Comparison of ENCODE assay signal across 8 cellular contexts in genomic region chr5:140239939-140240700, GRCh38.
DNase-seq lines count a peak whose midpoint lies in the region; ATAC-seq and TF ChIP-seq lines count a peak whose summit lies in the region.

No MANE protein-coding gene starts in this region.

- H3K4me1 ChIP-seq in DOHH2 (ENCODE audit: control insufficient read depth, low read length) = peaks cover 7% of the 10 kb centered on the region
- H3K4me1 ChIP-seq in PC-9 (replicated peaks; ENCODE audit: insufficient read depth) = peaks cover 19% of the 10 kb centered on the region
- peaks cover 13 to 16% of the 10 kb centered on the region in 2 donors for H3K4me1 ChIP-seq in neuronal stem cell (ENCODE audit: control insufficient read depth in 2 of 2, insufficient read depth in 1 of 2, low read depth in 1 of 2, low read length in 2 of 2)
- H3K4me1 ChIP-seq in thoracic aorta (ENCODE audit: control insufficient read depth in 1 of 2, low read depth in 2 of 2) = peaks cover 12 to 29% of the 10 kb centered on the region in 2 donors

- no peak overlapping the region for H3K4me3 Mint-ChIP-seq in activated T-helper 1 cell treated with anti-CD3 and anti-CD28 coated beads, Interleukin-12 subunit alpha, Interleukin-12 subunit beta, Interleukin-2, Interleukin-4 antibody, amounts not matched to agents 30 ng/mL and 10 ng/mL and 1 ng/mL, durations not matched to agents 14 hours and 24 hours and 36 hours

- WGBS in neuronal stem cell (ENCODE audit: extremely low coverage in 2 of 2, insufficient read length in 2 of 2, insufficient replicate concordance in 1 of 2), 2 donors = no CpG with 5 or more reads among the region's 11 CpGs

- H3K4me3 ChIP-seq in DOHH2 (ENCODE audit: low read length) (no peak overlapping the region), PC-9 (no peak overlapping the region), neuronal stem cell (ENCODE audit: low read length in 2 of 2) (no peak overlapping the region), thoracic aorta (no peak overlapping the region)

- H3K27ac Mint-ChIP-seq in activated T-helper 1 cell treated with anti-CD3 and anti-CD28 coated beads, Interleukin-12 subunit alpha, Interleukin-12 subunit beta, Interleukin-2, Interleukin-4 antibody, amounts not matched to agents 30 ng/mL and 10 ng/mL and 1 ng/mL, durations not matched to agents 14 hours and 24 hours and 36 hours = no peak overlapping the region

- H3K9me3 ChIP-seq in DOHH2 (ENCODE audit: control insufficient read depth, insufficient read depth, low read length) (no peaks in the 10 kb centered on the region), PC-9 (ENCODE audit: insufficient read depth, low read depth) (no peaks in the 10 kb centered on the region), neuronal stem cell (replicated peaks in 1 of 2; ENCODE audit: control insufficient read depth in 2 of 2, insufficient read depth in 1 of 2, low read depth in 1 of 2, low read length in 2 of 2) (no peaks in the 10 kb centered on the region), thoracic aorta (no peaks in the 10 kb centered on the region)

- H2BK120ac ChIP-seq in neuronal stem cell (ENCODE audit: low read depth, low read length) = no peak overlapping the region

- H3K4ac ChIP-seq in neuronal stem cell (ENCODE audit: low read length) = no peak overlapping the region

- H2AK5ac ChIP-seq in neuronal stem cell (ENCODE audit: low read depth, low read length) = no peak overlapping the region

- no TSS peak for BruUV-seq in PC-9 (replicated peaks; lab: Mats Ljungman, UMichigan)

- TF ChIP-seq CTCF in DOHH2 (IDR thresholded peaks at IDR 0.05; ENCODE audit: low read depth, low read length, poor library complexity, severe bottlenecking) = peak; percentile 80
- TF ChIP-seq CTCF in PC-9 (conservative IDR thresholded peaks at IDR 0.05) = peak; percentile 83
- TF ChIP-seq CTCF in thoracic aorta (IDR thresholded peaks at IDR 0.05) = peak; percentile 68

- H3K9me3 Mint-ChIP-seq in activated T-helper 1 cell treated with anti-CD3 and anti-CD28 coated beads, Interleukin-12 subunit alpha, Interleukin-12 subunit beta, Interleukin-2, Interleukin-4 antibody, amounts not matched to agents 30 ng/mL and 10 ng/mL and 1 ng/mL, durations not matched to agents 14 hours and 24 hours and 36 hours = no peaks in the 10 kb centered on the region

- H3K14ac ChIP-seq in neuronal stem cell (ENCODE audit: low read length) = no peak overlapping the region

- H2AFZ ChIP-seq in PC-9 (no peak overlapping the region), neuronal stem cell (ENCODE audit: low read length) (no peak overlapping the region)

- H4K8ac ChIP-seq in neuronal stem cell (ENCODE audit: low read depth, low read length) = no peak overlapping the region

- no peak overlapping the region for H2BK12ac ChIP-seq in neuronal stem cell (ENCODE audit: low read length)

- H3K27me3 Mint-ChIP-seq in activated T-helper 1 cell treated with anti-CD3 and anti-CD28 coated beads, Interleukin-12 subunit alpha, Interleukin-12 subunit beta, Interleukin-2, Interleukin-4 antibody, amounts not matched to agents 30 ng/mL and 10 ng/mL and 1 ng/mL, durations not matched to agents 14 hours and 24 hours and 36 hours (ENCODE audit: insufficient read depth) = no peaks in the 10 kb centered on the region

- no peak for ATAC-seq in thoracic aorta (ENCODE audit: insufficient number of reproducible peaks, low FRiP score, low read depth)
- no peak for ATAC-seq in GM18873 (IDR thresholded peaks at IDR 0.05; ENCODE audit: low FRiP score, unreplicated experiment)

- H4K91ac ChIP-seq in neuronal stem cell (ENCODE audit: low read depth, low read length, poor library complexity) = no peak overlapping the region

- POLR2A ChIA-PET in HEK293T (lab: Yijun Ruan, JAX) = interaction anchor here (1.4 to 8.4 kb wide), 3 partner anchors 63 to 115 kb away, joined by 3 to 117 read pairs (median 9); partner anchors contain the start of genes HBEGF and PFDN1
- POLR2A ChIA-PET in PC-9 (lab: Charles Lee; ENCODE audit: unreplicated experiment) = interaction anchor here (0.5 kb wide), 1 partner anchor 119 kb away, joined by 7 read pairs; no protein-coding TSS in a partner anchor

- no peak overlapping the region for H3K27ac ChIP-seq in DOHH2 (ENCODE audit: low read depth, low read length)
- no peak overlapping the region for H3K27ac ChIP-seq in PC-9
- H3K27ac ChIP-seq in neuronal stem cell (replicated peaks; ENCODE audit: low read length) = no peak overlapping the region
- no peak overlapping the region for H3K27ac ChIP-seq in thoracic aorta

- no peak overlapping the region for H3K23ac ChIP-seq in neuronal stem cell (ENCODE audit: low read depth, low read length, poor library complexity)

- H3K4me2 ChIP-seq in DOHH2 (ENCODE audit: low read length) (no peak overlapping the region), PC-9 (no peak overlapping the region), neuronal stem cell (ENCODE audit: insufficient read depth, low read length, poor library complexity, severe bottlenecking) (no peak overlapping the region)

- H3K36me3 Mint-ChIP-seq in activated T-helper 1 cell treated with anti-CD3 and anti-CD28 coated beads, Interleukin-12 subunit alpha, Interleukin-12 subunit beta, Interleukin-2, Interleukin-4 antibody, amounts not matched to agents 30 ng/mL and 10 ng/mL and 1 ng/mL, durations not matched to agents 14 hours and 24 hours and 36 hours (ENCODE audit: low read depth) = peaks cover 3% of the 10 kb centered on the region

- no peaks in the 10 kb centered on the region for H3K79me2 ChIP-seq in DOHH2 (ENCODE audit: control insufficient read depth, low read length)
- no peaks in the 10 kb centered on the region for H3K79me2 ChIP-seq in PC-9 (ENCODE audit: low read depth)

- no peaks in the 10 kb centered on the region for H3K79me1 ChIP-seq in neuronal stem cell (ENCODE audit: low read depth, low read length)

- no peak overlapping the region for H3K9ac ChIP-seq in neuronal stem cell (ENCODE audit: low read depth, low read length, poor library complexity)

- H2BK15ac ChIP-seq in neuronal stem cell (ENCODE audit: low read length) = no peak overlapping the region

- H3K27me3 ChIP-seq in DOHH2 (ENCODE audit: control insufficient read depth, low read length) (no peaks in the 10 kb centered on the region), PC-9 (ENCODE audit: insufficient read depth, low read depth) (no peaks in the 10 kb centered on the region), neuronal stem cell (ENCODE audit: control insufficient read depth in 3 of 3, insufficient read depth in 3 of 3, low read depth in 1 of 3, low read length in 3 of 3) (no peaks in the 10 kb centered on the region), thoracic aorta (replicated peaks; ENCODE audit: insufficient read depth) (no peaks in the 10 kb centered on the region)

- H3K4me1 Mint-ChIP-seq in activated T-helper 1 cell treated with anti-CD3 and anti-CD28 coated beads, Interleukin-12 subunit alpha, Interleukin-12 subunit beta, Interleukin-2, Interleukin-4 antibody, amounts not matched to agents 30 ng/mL and 10 ng/mL and 1 ng/mL, durations not matched to agents 14 hours and 24 hours and 36 hours (ENCODE audit: low read depth) = peaks cover 9% of the 10 kb centered on the region

- no peaks in the 10 kb centered on the region for H3K9me2 ChIP-seq in DOHH2 (replicated peaks; ENCODE audit: control insufficient read depth, low read length)
- H3K9me2 ChIP-seq in PC-9 (ENCODE audit: insufficient read depth) = no peaks in the 10 kb centered on the region

- DNase-seq in HEK293T (ENCODE audit: extremely low spot score) (peak; percentile 80), PC-9 (peak in 1 of 2 experiments; percentile 52), fibroblast of the conjunctiva (ENCODE audit: low read depth) (peak; percentile 32), neuronal stem cell (ENCODE audit: low spot score) (no peak), thoracic aorta (ENCODE audit: low spot score) (no peak)
- peak; percentile 41 for DNase-seq in activated T-helper 1 cell treated with anti-CD3 and anti-CD28 coated beads, Interleukin-12 subunit alpha, Interleukin-12 subunit beta, Interleukin-2, Interleukin-4 antibody, amounts not matched to agents 30 ng/mL and 10 ng/mL and 1 ng/mL, durations not matched to agents 14 hours and 24 hours and 36 hours (ENCODE audit: low spot score)

- peak overlapping the region; percentile 63 for H3K18ac ChIP-seq in neuronal stem cell (ENCODE audit: low read length)

- intact Hi-C loops in PC-9 (cut with micrococcal nuclease; ENCODE audit: unreplicated experiment) = loop anchor here (5.0 to 10.0 kb wide), 4 partner anchors 63 to 477 kb away; partner anchors contain the start of genes CD14 and CYSTM1
- intact Hi-C loops in activated T-helper 1 cell treated with anti-CD3 and anti-CD28 coated beads, Interleukin-12 subunit alpha, Interleukin-12 subunit beta, Interleukin-2, Interleukin-4 antibody, amounts not matched to agents 30 ng/mL and 10 ng/mL and 1 ng/mL, durations not matched to agents 14 hours and 24 hours and 36 hours (cut with micrococcal nuclease) = loop anchor here (1.0 kb wide), 2 partner anchors 111 to 117 kb away; no protein-coding TSS in a partner anchor

- peaks cover 6% of the 10 kb centered on the region for H3K36me3 ChIP-seq in DOHH2 (ENCODE audit: control insufficient read depth, low read length)
- no peaks in the 10 kb centered on the region for H3K36me3 ChIP-seq in PC-9 (ENCODE audit: low read depth)
- H3K36me3 ChIP-seq in neuronal stem cell (replicated peaks in 1 of 2; ENCODE audit: control insufficient read depth in 2 of 2, insufficient read depth in 2 of 2, low read length in 2 of 2) = peaks cover 5 to 11% of the 10 kb centered on the region in 2 donors
- peaks cover 3% of the 10 kb centered on the region for H3K36me3 ChIP-seq in thoracic aorta

- CTCF ChIA-PET in HEK293T (lab: Yijun Ruan, JAX) = interaction anchor here (0.6 to 10.4 kb wide), 25 partner anchors 9 to 133 kb away, joined by 3 to 174 read pairs (median 6); partner anchors contain the start of gene HBEGF
- CTCF ChIA-PET in PC-9 (lab: Charles Lee) = interaction anchor here (0.5 to 1.9 kb wide), 10 partner anchors 13 to 163 kb away, joined by 3 to 8 read pairs (median 5); partner anchors contain the start of gene HBEGF

- no peak overlapping the region for H2BK5ac ChIP-seq in neuronal stem cell (ENCODE audit: low read length)

- H4K20me1 ChIP-seq in DOHH2 (ENCODE audit: control insufficient read depth, insufficient read depth, low read depth, low read length) (0 out of 2 replicates have a peak, but pooled peaks cover 3% of the 10 kb centered on the region), PC-9 (ENCODE audit: insufficient read depth) (no peaks in the 10 kb centered on the region)

- H3F3A ChIP-seq in DOHH2 (ENCODE audit: control insufficient read depth, insufficient read depth) (no peaks in the 10 kb centered on the region), PC-9 (ENCODE audit: insufficient read depth, low read depth) (peaks cover 6% of the 10 kb centered on the region; the same call in 1 of the 2 replicates)

TF ChIP-seq in HEK293T, 16 proteins besides CTCF, POLR2A, EP300 and RAD21:
- TF ChIP-seq NFRKB (IDR thresholded peaks at IDR 0.05) (no peak), ARNT (IDR thresholded peaks at IDR 0.05) (no peak), FOXA1 (IDR thresholded peaks at IDR 0.05) (no peak), ZNF384 (IDR thresholded peaks at IDR 0.05) (no peak), FOXK2 (IDR thresholded peaks at IDR 0.05) (no peak), SP1 (IDR thresholded peaks at IDR 0.05) (no peak), FOXM1 (IDR thresholded peaks at IDR 0.05; ENCODE audit: borderline replicate concordance) (no peak)

Comparison
In these comparisons a context has a peak if more than half of its experiments do, and no peak if none do; other contexts are left out.
1. DNase-seq: peak in HEK293T (single experiment), activated T-helper 1 cell treated with anti-CD3 and anti-CD28 coated beads, Interleukin-12 subunit alpha, Interleukin-12 subunit beta, Interleukin-2, Interleukin-4 antibody, amounts not matched to agents 30 ng/mL and 10 ng/mL and 1 ng/mL, durations not matched to agents 14 hours and 24 hours and 36 hours (single experiment) and fibroblast of the conjunctiva (single experiment); none in neuronal stem cell (single experiment) and thoracic aorta (single experiment).
2. Peak in every context shown above with its lines, with median percentiles within 50 percentile points of each other: CTCF ChIP-seq.